8 cellular contexts compared by ENCODE assay signal in the genomic region with DNA sequence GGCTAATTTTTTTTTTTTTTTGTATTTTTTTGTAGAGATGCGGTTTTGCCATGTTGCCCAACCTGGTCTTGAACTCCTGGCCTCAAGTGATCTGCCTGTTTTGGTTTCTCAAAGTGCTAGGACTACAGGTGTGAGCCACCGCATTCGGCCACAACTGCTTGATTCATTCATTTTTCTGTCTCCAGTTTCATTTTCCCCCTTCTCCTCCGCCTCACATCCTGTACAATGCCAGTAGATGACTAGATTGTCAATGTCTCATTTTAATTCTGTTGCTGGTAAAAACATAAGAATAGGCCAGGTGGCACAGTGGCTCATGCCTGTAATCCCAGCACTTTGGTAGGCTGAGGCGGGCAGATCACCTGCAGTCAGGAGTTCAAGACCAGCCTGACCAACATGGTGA. TPM values are rescaled to one million over a fixed set of nuclear protein-coding genes. Genes with fewer than 3 reads are reported as not detected.
DNase-seq lines count a peak whose midpoint lies in the region; ATAC-seq and TF ChIP-seq lines count a peak whose summit lies in the region.

No MANE protein-coding gene starts in this region.

- no peak for TF ChIP-seq POLR2A in right lobe of liver (IDR thresholded peaks at IDR 0.05)

- H3K9me3 Mint-ChIP-seq in endodermal cell: no peaks in the 10 kb centered on the region

- H3K27me3 ChIP-seq in endodermal cell (ENCODE audit: control insufficient read depth, insufficient read depth, low read length, poor library complexity, severe bottlenecking) (no peaks in the 10 kb centered on the region), right lobe of liver (no peaks in the 10 kb centered on the region), upper lobe of right lung (no peaks in the 10 kb centered on the region)

- H3K27me3 Mint-ChIP-seq in endodermal cell (ENCODE audit: insufficient read depth): no peaks in the 10 kb centered on the region

- no peaks in the 10 kb centered on the region for H3K36me3 Mint-ChIP-seq in endodermal cell (ENCODE audit: low read depth)

- H3K27ac Mint-ChIP-seq in endodermal cell: peak overlapping the region; percentile 35

- H3K4me3 Mint-ChIP-seq in endodermal cell: no peak overlapping the region

- H3K9me3 ChIP-seq in endodermal cell (ENCODE audit: control insufficient read depth, low read length): no peaks in the 10 kb centered on the region
- no peaks in the 10 kb centered on the region for H3K9me3 ChIP-seq in right lobe of liver
- no peaks in the 10 kb centered on the region for H3K9me3 ChIP-seq in upper lobe of right lung

- intact Hi-C loops in right lobe of liver (cut with DNase I) (no loop called here), upper lobe of right lung (cut with DNase I) (no loop called here)

- no peak overlapping the region for H3K4me3 ChIP-seq in GM12864 (ENCODE audit: low read depth, low read length)
- H3K4me3 ChIP-seq in endodermal cell (ENCODE audit: low read length): no peak overlapping the region
- H3K4me3 ChIP-seq in right lobe of liver: no peak overlapping the region
- H3K4me3 ChIP-seq in upper lobe of right lung: no peak overlapping the region

- ATAC-seq in HG02678 (IDR thresholded peaks at IDR 0.05; ENCODE audit: unreplicated experiment): peak; percentile 60
- no peak for ATAC-seq in right lobe of liver
- ATAC-seq in upper lobe of right lung: no peak
- no peak for ATAC-seq in HG03025 (IDR thresholded peaks at IDR 0.05; ENCODE audit: low FRiP score, unreplicated experiment)

- H3K36me3 ChIP-seq in endodermal cell (ENCODE audit: control insufficient read depth, insufficient read depth, low read length): no peaks in the 10 kb centered on the region
- no peaks in the 10 kb centered on the region for H3K36me3 ChIP-seq in right lobe of liver
- no peaks in the 10 kb centered on the region for H3K36me3 ChIP-seq in upper lobe of right lung

- H3K27ac ChIP-seq in endodermal cell (ENCODE audit: low read depth, low read length) (no peak overlapping the region), right lobe of liver (no peak overlapping the region), upper lobe of right lung (no peak overlapping the region)

- no peaks in the 10 kb centered on the region for H3K4me1 ChIP-seq in endodermal cell (ENCODE audit: control insufficient read depth, insufficient read depth, low read length)
- peaks cover 0 to 6% (median 0%) of the 10 kb centered on the region in 4 donors for H3K4me1 ChIP-seq in right lobe of liver
- peaks cover 7% of the 10 kb centered on the region for H3K4me1 ChIP-seq in upper lobe of right lung

- DNase-seq in GM12864 (ENCODE audit: low read depth) (peak; percentile 97), T-helper 2 cell (peak in 4 of 5 experiments; percentile 12 to 97 (median 59)), endodermal cell (no peak), right lobe of liver (no peak), HuH-7.5 (ENCODE audit: low spot score) (no peak), upper lobe of right lung (no peak)

- H3K9ac ChIP-seq in endodermal cell (ENCODE audit: extremely low read depth, low read length, poor library complexity, severe bottlenecking): no peak overlapping the region

- 96 to 100% methylated on average over 3 to 5 of the region's 5 CpGs for WGBS in endodermal cell (ENCODE audit: insufficient coverage in 1 of 2, insufficient read length in 1 of 2), 2 experiments
- WGBS in right lobe of liver (ENCODE audit: insufficient coverage, low coverage, low lambda C conversion rate, missing lambda C conversion rate): 60% methylated on average over 2 of the region's 5 CpGs

- TF ChIP-seq CTCF in GM12864 (IDR thresholded peaks at IDR 0.05; ENCODE audit: low read depth, low read length, missing control alignments) (no peak), endodermal cell (conservative IDR thresholded peaks at IDR 0.05) (no peak), right lobe of liver (IDR thresholded peaks at IDR 0.05) (no peak), upper lobe of right lung (IDR thresholded peaks at IDR 0.05) (no peak)

- H3K4me1 Mint-ChIP-seq in endodermal cell: peaks cover 15% of the 10 kb centered on the region

RNA-seq across cellular contexts. Expression of a gene that starts 12.0 kb away (rescaled TPM):
- total RNA-seq in endodermal cell (10 to 100 TPM; 33.3 to 35.2 TPM), right lobe of liver (10 to 100 TPM; 10.8 to 13.2 (median 12.1) TPM), upper lobe of right lung (33.3 TPM)
- polyA plus RNA-seq in endodermal cell (2013, experiment 1 of 2): 25.4 TPM
- 23.1 TPM for polyA plus RNA-seq in endodermal cell (2013, experiment 2 of 2)

RNA-seq across cellular contexts. Expression of a gene that starts 20.4 kb away (rescaled TPM):
- total RNA-seq in endodermal cell (100 to 1,000 TPM; 192 to 197 TPM), right lobe of liver (10 to 100 TPM; 58.7 to 71.5 (median 65.3) TPM), upper lobe of right lung (168 TPM)
- polyA plus RNA-seq in endodermal cell (2013, experiment 1 of 2): 227 TPM
- polyA plus RNA-seq in endodermal cell (2013, experiment 2 of 2): 194 TPM

Comparison
In these comparisons a context has a peak if more than half of its experiments do, and no peak if none do; other contexts are left out.
1. DNase-seq: peak in GM12864 (single experiment) and T-helper 2 cell (4 of 5); none in endodermal cell (single experiment), right lobe of liver (0 of 3), HuH-7.5 (single experiment) and upper lobe of right lung (single experiment).